ENCODE assay signal across 19 cellular contexts in the genomic region with DNA sequence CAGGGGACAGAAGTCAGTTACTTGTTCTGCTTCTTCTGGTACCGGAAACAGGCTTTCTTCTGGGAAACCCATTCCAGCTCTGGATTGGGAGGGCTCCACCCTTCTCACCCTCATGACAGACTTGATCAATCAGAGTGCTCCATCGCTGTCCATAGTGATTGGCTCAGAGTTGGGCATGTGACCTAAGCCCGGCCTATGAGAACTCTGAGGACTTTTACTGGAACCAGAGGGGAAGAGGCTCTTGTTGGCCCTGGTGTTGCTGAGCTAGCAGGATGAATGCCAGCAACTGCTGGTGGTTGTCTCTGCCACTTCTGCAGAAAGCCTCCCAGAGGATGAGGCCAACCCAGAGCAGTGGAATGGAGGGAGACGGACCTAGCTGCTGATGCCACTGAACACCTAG. TPM values are rescaled to one million over a fixed set of nuclear protein-coding genes. Genes with fewer than 3 reads are reported as not detected.
DNase-seq lines count a peak whose midpoint lies in the region; ATAC-seq, FAIRE-seq and TF ChIP-seq lines count a peak whose summit lies in the region.
"Had no signal": no experiment of that assay in that cellular context is flagged by ENCODE, and none has a peak within 500 bp of the region (broad histone marks: within the 10 kb centered on the region; RNA-seq: fewer than 3 reads in every experiment).

No MANE protein-coding gene starts in this region.

- no peak for TF ChIP-seq POLR2A in GM12878 (IDR thresholded peaks at IDR 0.05; ENCODE audit: low read depth, low read length)
- no peak for TF ChIP-seq POLR2A in right lobe of liver (IDR thresholded peaks at IDR 0.05)

- SMC1A ChIA-PET in GM12878 (lab: Charles Lee; ENCODE audit: uncharacterized antibody, unreplicated experiment), result interaction anchor here (0.7 to 1.6 kb wide), 2 partner anchors 33 to 415 kb away, joined by 3 to 4 read pairs; partner anchors contain the start of gene TMEM37

- TF ChIP-seq RAD21 in GM12878 (IDR thresholded peaks at IDR 0.05; ENCODE audit: insufficient read depth, low read depth, low read length), result no peak

- peak; percentile 25 for DNase-seq in A673 (ENCODE audit: low spot score)
- DNase-seq in Karpas-422, result peak; percentile 53
- DNase-seq in GM12878 (ENCODE audit: low read depth, low spot score), result no peak
- no peak for DNase-seq in right lobe of liver
- no peak for DNase-seq in amniotic stem cell (lab: John Stamatoyannopoulos, UW)
- DNase-seq in GF-D8 (lab: John Stamatoyannopoulos, UW), result no peak
- DNase-seq in stimulated activated naive CD4-positive, alpha-beta T cell treated with Interleukin-2 at 50 U/mL for 16 hours (lab: John Stamatoyannopoulos, UW), result no peak
- DNase-seq: Caco-2; KBM-7; NCI-H1105; occipital lobe; stimulated activated CD4-positive, alpha-beta T cell treated with anti-CD3 and anti-CD28 coated beads, Interleukin-4, amount 100 ng/mL, for 1 hour; T-helper 9 cell had no signal

- CTCF ChIA-PET in A673 (lab: Charles Lee), result no interaction called here
- CTCF ChIA-PET in GM12878 (lab: Yijun Ruan, JAX), result interaction anchor here (1.6 kb wide), 1 partner anchor 11 kb away, joined by 8 read pairs; no protein-coding TSS in a partner anchor

- H3K9me3 ChIP-seq in A673 (ENCODE audit: low read depth, low read length, poor library complexity, severe bottlenecking) (no peaks in the 10 kb centered on the region), Karpas-422 (ENCODE audit: low read length) (no peaks in the 10 kb centered on the region), GM12878 (replicated peaks; ENCODE audit: control insufficient read depth, insufficient read depth, low read length) (no peaks in the 10 kb centered on the region), right lobe of liver (no peaks in the 10 kb centered on the region)
- H3K9me3 ChIP-seq: Caco-2, suprapubic skin had no signal

- H3K9ac ChIP-seq in Karpas-422 (ENCODE audit: low read length) (no peak overlapping the region), GM12878 (ENCODE audit: control insufficient read depth, insufficient read depth, low read length) (no peak overlapping the region)

- H3K4me2 ChIP-seq in Karpas-422 (ENCODE audit: low read depth, low read length, poor library complexity, severe bottlenecking), result no peak overlapping the region
- H3K4me2 ChIP-seq in GM12878 (ENCODE audit: control insufficient read depth, insufficient read depth), result no peak overlapping the region

- RAD21 ChIA-PET in GM12878 (lab: Charles Lee; ENCODE audit: unreplicated experiment), result no interaction called here

- POLR2A ChIA-PET in A673 (lab: Charles Lee; ENCODE audit: low non-redundant PET) (interaction anchor here (0.7 kb wide), 1 partner anchor 67 kb away, joined by 3 read pairs; no protein-coding TSS in a partner anchor), GM12878 (lab: Charles Lee) (no interaction called here)

- no peak for TF ChIP-seq EP300 in GM12878 (IDR thresholded peaks at IDR 0.05; ENCODE audit: borderline replicate concordance in 1 of 2, control insufficient read depth in 1 of 2, low read depth in 2 of 2, low read length in 2 of 2)

- WGBS in GM12878 (ENCODE audit: insufficient coverage, insufficient replicate concordance, low lambda C conversion rate, missing lambda C conversion rate), result 56% methylated on average over 4 of the region's 4 CpGs
- 67% methylated on average over 3 of the region's 4 CpGs for WGBS in right lobe of liver (ENCODE audit: insufficient coverage, low coverage, low lambda C conversion rate, missing lambda C conversion rate)

- H2AFZ ChIP-seq in Karpas-422 (ENCODE audit: low read length) (no peak overlapping the region), GM12878 (ENCODE audit: control insufficient read depth, low read depth, low read length) (no peak overlapping the region)

- no peaks in the 10 kb centered on the region for H3K79me2 ChIP-seq in Karpas-422 (ENCODE audit: low read length)
- no peaks in the 10 kb centered on the region for H3K79me2 ChIP-seq in GM12878 (ENCODE audit: control insufficient read depth, insufficient read depth, low read length)

- in situ Hi-C loops in GM12878 (cut with MboI), result no loop called here

- H3K36me3 ChIP-seq in A673 (ENCODE audit: insufficient read depth, low read length, poor library complexity, severe bottlenecking) (no peaks in the 10 kb centered on the region), Karpas-422 (ENCODE audit: insufficient read depth, low read length) (no peaks in the 10 kb centered on the region), GM12878 (ENCODE audit: control insufficient read depth in 2 of 2, insufficient read depth in 2 of 2, low read length in 1 of 2) (no peaks in the 10 kb centered on the region), right lobe of liver (no peaks in the 10 kb centered on the region)
- H3K36me3 ChIP-seq: suprapubic skin had no signal

- no peak for FAIRE-seq in GM12878 (lab: Jason Lieb, UNC)
- FAIRE-seq: endometrium, G401.6, GM12891 had no signal

- no peak for TF ChIP-seq CTCF in A673 (conservative IDR thresholded peaks at IDR 0.05; ENCODE audit: low read depth, low read length)
- TF ChIP-seq CTCF in GM12878 (IDR thresholded peaks at IDR 0.05 in 2 of 3, conservative IDR thresholded peaks at IDR 0.05 in 1 of 3; ENCODE audit: control insufficient read depth in 2 of 3, extremely low read depth in 1 of 3, insufficient read depth in 1 of 3, low read depth in 3 of 3, low read length in 3 of 3), result no peak
- TF ChIP-seq CTCF in right lobe of liver (IDR thresholded peaks at IDR 0.05), result no peak

- H3K27me3 ChIP-seq in A673 (replicated peaks; ENCODE audit: insufficient read depth, low read depth, low read length, poor library complexity) (no peaks in the 10 kb centered on the region), Karpas-422 (ENCODE audit: low read length) (0 out of 2 replicates have a peak, but pooled peaks cover 3% of the 10 kb centered on the region), GM12878 (replicated peaks in 1 of 2; ENCODE audit: control insufficient read depth in 2 of 2, insufficient read depth in 2 of 2, low read length in 1 of 2) (no peaks in the 10 kb centered on the region), right lobe of liver (no peaks in the 10 kb centered on the region)
- H3K27me3 ChIP-seq: suprapubic skin had no signal

- H3K4me3 ChIP-seq in A673 (ENCODE audit: low read depth, low read length, poor library complexity, severe bottlenecking), result no peak overlapping the region
- no peak overlapping the region for H3K4me3 ChIP-seq in Karpas-422 (ENCODE audit: low read length)
- H3K4me3 ChIP-seq in GM12878, result no peak overlapping the region
- no peak overlapping the region for H3K4me3 ChIP-seq in right lobe of liver
- H3K4me3 ChIP-seq: suprapubic skin had no signal

- ATAC-seq in GM12878 (peak; percentile 50), right lobe of liver (peak; percentile 26 to 86 (median 55)), HG02973 (IDR thresholded peaks at IDR 0.05; ENCODE audit: unreplicated experiment) (no peak)

- intact Hi-C loops in A673 (cut with micrococcal nuclease; ENCODE audit: unreplicated experiment), result no loop called here
- intact Hi-C loops in GM12878 (cut with micrococcal nuclease; ENCODE audit: unreplicated experiment), result no loop called here
- intact Hi-C loops in right lobe of liver (cut with DNase I), result no loop called here

- BruUV-seq in A673 (replicated peaks; lab: Mats Ljungman, UMichigan) (no TSS peak), GM12878 (replicated peaks; lab: Mats Ljungman, UMichigan) (no TSS peak)

- H3K9me2 ChIP-seq in Karpas-422 (replicated peaks; ENCODE audit: insufficient read depth, low read length), result no peaks in the 10 kb centered on the region

- H3K27ac ChIP-seq in A673 (ENCODE audit: low read depth, low read length, poor library complexity, severe bottlenecking), result no peak overlapping the region
- no peak overlapping the region for H3K27ac ChIP-seq in Karpas-422 (ENCODE audit: low read length)
- no peak overlapping the region for H3K27ac ChIP-seq in GM12878 (ENCODE audit: control insufficient read depth, insufficient read depth)
- no peak overlapping the region for H3K27ac ChIP-seq in right lobe of liver
- H3K27ac ChIP-seq: suprapubic skin had no signal

- peaks cover 2% of the 10 kb centered on the region for H3K4me1 ChIP-seq in A673 (ENCODE audit: insufficient read depth, low read length, poor library complexity, severe bottlenecking)
- no peaks in the 10 kb centered on the region for H3K4me1 ChIP-seq in Karpas-422 (ENCODE audit: low read length)
- no peaks in the 10 kb centered on the region for H3K4me1 ChIP-seq in GM12878 (ENCODE audit: control insufficient read depth, insufficient read depth, low read length)
- H3K4me1 ChIP-seq in right lobe of liver, result peaks cover 0 to under 1% (median 0%) of the 10 kb centered on the region in 4 donors
- H3K4me1 ChIP-seq: Caco-2, suprapubic skin had no signal

- no peaks in the 10 kb centered on the region for H4K20me1 ChIP-seq in Karpas-422 (ENCODE audit: insufficient read depth, low read depth, low read length)
- H4K20me1 ChIP-seq in GM12878 (ENCODE audit: control insufficient read depth, insufficient read depth), result no peaks in the 10 kb centered on the region

RNA-seq across cellular contexts. Expression of gene TMEM37, which starts 33.3 kb away (rescaled TPM):
- total RNA-seq in A673 (2021), result 13.8 and 15.4 TPM in 2 replicates
- total RNA-seq in Karpas-422 (2014; rRNA removed; shearing (Covaris generic); ENCODE audit: low replicate concordance), result not detected in 2 replicates
- 1.6 and 1.9 TPM in 2 replicates for total RNA-seq in GM12878 (2013; cell fraction: nucleolus; rRNA removed)
- 0.28 TPM in 1 of 2 replicates, not detected in the other for total RNA-seq in GM12878 (2014; rRNA removed)
- total RNA-seq in GM12878 (2014; rRNA removed; fragmentation: Illumina TruSeq; extraction: Trizol), result 0.09 TPM in 1 of 2 replicates, not detected in the other
- 0.16 and 0.44 TPM in 2 replicates for total RNA-seq in GM12878 (2021)
- polyA plus RNA-seq in GM12878 (2011; ENCODE audit: low read depth), result not detected
- 0.32 and 0.67 TPM in 2 replicates for polyA plus RNA-seq in GM12878 (2011; rRNA removed)
- polyA plus RNA-seq in GM12878 (2011; cell fraction: cytosol; rRNA removed), result 0.45 and 0.70 TPM in 2 replicates
- 1.2 and 1.3 TPM in 2 replicates for polyA plus RNA-seq in GM12878 (2011; cell fraction: nucleus; rRNA removed)
- 0.23 and 0.25 TPM in 2 replicates for polyA plus RNA-seq in GM12878 (2012)
- polyA plus RNA-seq in GM12878 (2014; fragmentation: Illumina TruSeq; extraction: Trizol), result 0.10 and 0.16 TPM in 2 replicates
- polyA plus RNA-seq in GM12878 (2014; fragmentation: Nextera tagmentation; extraction: Ambion mirVana), result under 1 TPM in 1 of 2 experiments, not detected in 1; 0.07 TPM
- 0.20 and 0.24 TPM in 2 replicates for polyA plus RNA-seq in GM12878 (2014; rRNA removed)
- not detected for polyA plus RNA-seq in GM12878 (2016; fragmentation: Nextera tagmentation; extraction: Ambion mirVana)
- 0.51 and 0.88 TPM in 2 replicates for polyA minus RNA-seq in GM12878 (2011; rRNA and poly(A)+ RNA removed)
- 0.67 TPM in 1 of 2 replicates, not detected in the other for polyA minus RNA-seq in GM12878 (2011; cell fraction: cytosol; rRNA and poly(A)+ RNA removed)
- polyA minus RNA-seq in GM12878 (2011; cell fraction: nucleus; rRNA and poly(A)+ RNA removed), result 0.24 and 0.67 TPM in 2 replicates
- 10 to 100 TPM; 37.3 to 96.6 (median 73.5) TPM for total RNA-seq in right lobe of liver
- total RNA-seq: occipital lobe had no signal

RNA-seq across cellular contexts. Expression of gene SCTR, which starts 59.3 kb away (rescaled TPM):
- total RNA-seq in A673 (2021), result 0.50 TPM in 1 of 2 replicates, not detected in the other
- not detected in 2 replicates for total RNA-seq in Karpas-422 (2014; rRNA removed; shearing (Covaris generic); ENCODE audit: low replicate concordance)
- not detected in 2 replicates for total RNA-seq in GM12878 (2013; cell fraction: nucleolus; rRNA removed)
- total RNA-seq in GM12878 (2014; rRNA removed), result not detected in 2 replicates
- not detected in 2 replicates for total RNA-seq in GM12878 (2014; rRNA removed; fragmentation: Illumina TruSeq; extraction: Trizol)
- total RNA-seq in GM12878 (2021), result not detected in 2 replicates
- polyA plus RNA-seq in GM12878 (2011; ENCODE audit: low read depth), result not detected
- 0.07 and 0.26 TPM in 2 replicates for polyA plus RNA-seq in GM12878 (2011; rRNA removed)
- 0.08 and 0.13 TPM in 2 replicates for polyA plus RNA-seq in GM12878 (2011; cell fraction: cytosol; rRNA removed)
- 0.26 and 0.45 TPM in 2 replicates for polyA plus RNA-seq in GM12878 (2011; cell fraction: nucleus; rRNA removed)
- not detected in 2 replicates for polyA plus RNA-seq in GM12878 (2012)
- not detected in 2 replicates for polyA plus RNA-seq in GM12878 (2014; fragmentation: Illumina TruSeq; extraction: Trizol)
- polyA plus RNA-seq in GM12878 (2014; fragmentation: Nextera tagmentation; extraction: Ambion mirVana), result not detected
- not detected in 2 replicates for polyA plus RNA-seq in GM12878 (2014; rRNA removed)
- polyA plus RNA-seq in GM12878 (2016; fragmentation: Nextera tagmentation; extraction: Ambion mirVana), result not detected
- polyA minus RNA-seq in GM12878 (2011; rRNA and poly(A)+ RNA removed), result 0.15 TPM in 1 of 2 replicates, not detected in the other
- not detected in 2 replicates for polyA minus RNA-seq in GM12878 (2011; cell fraction: cytosol; rRNA and poly(A)+ RNA removed)
- 0.19 and 0.60 TPM in 2 replicates for polyA minus RNA-seq in GM12878 (2011; cell fraction: nucleus; rRNA and poly(A)+ RNA removed)
- total RNA-seq in right lobe of liver, result under 1 TPM in 4 of 6 experiments, not detected in 2; 0.12 to 0.38 (median 0.35) TPM
- total RNA-seq: Caco-2, skeletal muscle tissue, suprapubic skin had no signal

Comparison
In these comparisons a context has a peak if more than half of its experiments do, and no peak if none do; other contexts are left out.
1. DNase-seq: peak in A673 (single experiment) and Karpas-422 (single experiment); none in GM12878 (single experiment), right lobe of liver (0 of 3), amniotic stem cell (single experiment), GF-D8 (single experiment) and stimulated activated naive CD4-positive, alpha-beta T cell treated with Interleukin-2 at 50 U/mL for 16 hours (single experiment).